Comparison of ENCODE assay signal across 10 cellular contexts in genomic region chr1:31769720-31770390, GRCh38. TPM values are rescaled to one million over a fixed set of nuclear protein-coding genes. Genes with fewer than 3 reads are reported as not detected.
DNase-seq lines count a peak whose midpoint lies in the region; ATAC-seq, FAIRE-seq and TF ChIP-seq lines count a peak whose summit lies in the region.
"Had no signal": no experiment of that assay in that cellular context is flagged by ENCODE, and none has a peak within 500 bp of the region (broad histone marks: within the 10 kb centered on the region; RNA-seq: fewer than 3 reads in every experiment).

No MANE protein-coding gene starts in this region.

- H3K4me1 ChIP-seq in CD4-positive, CD25-positive, alpha-beta regulatory T cell (ENCODE audit: control insufficient read depth, insufficient read depth, low read length, poor library complexity, severe bottlenecking): peaks cover 22% of the 10 kb centered on the region

- no peaks in the 10 kb centered on the region for H3K36me3 ChIP-seq in CD4-positive, CD25-positive, alpha-beta regulatory T cell (ENCODE audit: control insufficient read depth, insufficient read depth, low read length)
- H3K36me3 ChIP-seq: adrenal gland had no signal

- no peak for ATAC-seq in CD4-positive, CD25-positive, alpha-beta regulatory T cell (ENCODE audit: low read depth in 2 of 2)
- ATAC-seq in T-helper 17 cell (no peak), left colon (peak; percentile 15)

- no peaks in the 10 kb centered on the region for H3K9me3 Mint-ChIP-seq in CD4-positive, CD25-positive, alpha-beta regulatory T cell

- TF ChIP-seq CTCF in D721Med (IDR thresholded peaks at IDR 0.05; ENCODE audit: insufficient read depth, missing control alignments): no peak

- H3K9me3 ChIP-seq in CD4-positive, CD25-positive, alpha-beta regulatory T cell (ENCODE audit: control insufficient read depth in 2 of 2, low read length in 2 of 2): no peaks in the 10 kb centered on the region
- H3K9me3 ChIP-seq in T-helper 17 cell (ENCODE audit: control insufficient read depth, low read length, poor library complexity, severe bottlenecking): no peaks in the 10 kb centered on the region
- H3K9me3 ChIP-seq: adrenal gland had no signal

- no peak overlapping the region for H3K27ac ChIP-seq in CD4-positive, CD25-positive, alpha-beta regulatory T cell (ENCODE audit: insufficient read depth, low read length, poor library complexity, severe bottlenecking)
- H3K27ac ChIP-seq: adrenal gland, SK-N-MC had no signal

- intact Hi-C loops in left colon (cut with DNase I, micrococcal nuclease): no loop called here

- peak overlapping the region in 3 of 4 donors; percentile 16 to 87 (median 64) for H3K4me3 Mint-ChIP-seq in CD4-positive, CD25-positive, alpha-beta regulatory T cell
- H3K4me3 Mint-ChIP-seq in T-helper 17 cell: peak overlapping the region; percentile 59

- no peak for FAIRE-seq in D721Med (lab: Jason Lieb, UNC)

- H3K27ac Mint-ChIP-seq in CD4-positive, CD25-positive, alpha-beta regulatory T cell: peak overlapping the region in 1 of 3 donors; percentile 27
- no peak overlapping the region for H3K27ac Mint-ChIP-seq in T-helper 17 cell

- peaks cover 62% of the 10 kb centered on the region for H3K27me3 Mint-ChIP-seq in CD4-positive, CD25-positive, alpha-beta regulatory T cell
- H3K27me3 Mint-ChIP-seq in T-helper 17 cell: peaks cover 26% of the 10 kb centered on the region

- no peaks in the 10 kb centered on the region for H3K36me3 Mint-ChIP-seq in CD4-positive, CD25-positive, alpha-beta regulatory T cell
- peaks cover 6% of the 10 kb centered on the region for H3K36me3 Mint-ChIP-seq in T-helper 17 cell (ENCODE audit: low read depth)

- no peak for DNase-seq in CD4-positive, CD25-positive, alpha-beta regulatory T cell
- DNase-seq in NCI-H1092 (lab: John Stamatoyannopoulos, UW) (peak; percentile 83), T-helper 17 cell (no peak), left colon (no peak), UCSD-AML1 (lab: John Stamatoyannopoulos, UW; ENCODE audit: unreplicated experiment) (no peak), NCI-H526 (lab: John Stamatoyannopoulos, UW) (no peak), D721Med (ENCODE audit: insufficient read length, low spot score) (no peak)
- DNase-seq in stimulated activated CD4-positive, alpha-beta T cell treated with anti-CD3 and anti-CD28 coated beads, Interleukin-4, amount 100 ng/mL, for 4 hours: no peak

- H3K4me1 Mint-ChIP-seq in CD4-positive, CD25-positive, alpha-beta regulatory T cell: peaks cover 6 to 42% (median 14%) of the 10 kb centered on the region in 4 donors
- peaks cover 40% of the 10 kb centered on the region for H3K4me1 Mint-ChIP-seq in T-helper 17 cell

- no peak overlapping the region for H3K4me3 ChIP-seq in CD4-positive, CD25-positive, alpha-beta regulatory T cell (ENCODE audit: low read depth, low read length)
- H3K4me3 ChIP-seq: adrenal gland, SK-N-MC had no signal

- H3K27me3 ChIP-seq in CD4-positive, CD25-positive, alpha-beta regulatory T cell (ENCODE audit: control insufficient read depth, insufficient read depth, low read length): peaks cover 14% of the 10 kb centered on the region

RNA-seq across cellular contexts. Expression of gene ADGRB2, which starts 5.7 kb away (rescaled TPM):
- 1.9 TPM for total RNA-seq in CD4-positive, CD25-positive, alpha-beta regulatory T cell
- under 1 TPM; 0.19 to 0.49 (median 0.31) TPM for polyA plus RNA-seq in CD4-positive, CD25-positive, alpha-beta regulatory T cell
- total RNA-seq in T-helper 17 cell (1 to 10 TPM; 1.0 to 1.4 TPM), left colon (under 1 TPM; 0.79 to 0.89 TPM)

RNA-seq across cellular contexts. Expression of gene SPOCD1, which starts 46.0 kb away (rescaled TPM):
- total RNA-seq in CD4-positive, CD25-positive, alpha-beta regulatory T cell: 1.1 TPM
- not detected for polyA plus RNA-seq in CD4-positive, CD25-positive, alpha-beta regulatory T cell
- total RNA-seq in T-helper 17 cell (1 to 10 TPM in 1 of 2 donors, under 1 TPM in 1; 0.30 to 7.5 TPM), left colon (under 1 TPM; 0.45 to 0.79 TPM)
